ENCODE assay signal across 24 cellular contexts in the genomic region with DNA sequence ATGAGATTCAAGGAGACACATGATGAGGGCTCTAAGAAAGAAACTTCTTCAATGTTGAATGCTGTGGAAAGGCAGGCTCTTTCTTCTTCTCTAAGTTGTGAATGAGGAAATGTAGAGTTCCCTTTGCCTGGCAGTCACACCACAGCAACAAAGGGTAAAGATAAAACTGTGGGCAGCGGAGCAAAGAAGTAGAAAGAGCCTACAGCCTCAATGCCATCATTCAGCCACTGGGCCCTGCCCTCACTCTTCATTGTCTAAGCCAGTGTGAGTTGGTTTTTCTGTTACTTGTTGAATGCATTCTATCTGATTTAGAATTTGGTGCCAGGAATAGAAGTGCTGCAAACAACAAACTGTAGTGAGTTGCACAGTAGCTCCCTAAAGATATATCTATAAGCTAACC. TPM values are rescaled to one million over a fixed set of nuclear protein-coding genes. Genes with fewer than 3 reads are reported as not detected.
A peak's percentile ranks its signal among the peaks of the same experiment; 100 is the strongest.
DNase-seq lines count a peak whose midpoint lies in the region; ATAC-seq and TF ChIP-seq lines count a peak whose summit lies in the region.
"Had no signal": no experiment of that assay in that cellular context is flagged by ENCODE, and none has a peak within 500 bp of the region (broad histone marks: within the 10 kb centered on the region; RNA-seq: fewer than 3 reads in every experiment).

No MANE protein-coding gene starts in this region.

- TF ChIP-seq CTCF in left lung (IDR thresholded peaks at IDR 0.05) (no peak), HFFc6 (IDR thresholded peaks at IDR 0.05) (no peak)

- ATAC-seq in left lung (peak; percentile 21), HG03025 (IDR thresholded peaks at IDR 0.05; ENCODE audit: low FRiP score, unreplicated experiment) (no peak), GM21515 (IDR thresholded peaks at IDR 0.05; ENCODE audit: unreplicated experiment) (no peak)
- ATAC-seq: GM12878, GM23338 had no signal

- no peaks in the 10 kb centered on the region for H3K9me3 ChIP-seq in left lung
- H3K9me3 ChIP-seq: HAP-1, Peyer's patch, SJSA1 had no signal

- no peaks in the 10 kb centered on the region for H3K4me1 Mint-ChIP-seq in HFFc6 (ENCODE audit: low read depth)
- H3K4me1 Mint-ChIP-seq: GM23338 had no signal

- no peak overlapping the region for H3K27ac Mint-ChIP-seq in HFFc6
- H3K27ac Mint-ChIP-seq: CD4-positive, alpha-beta T cell; GM23338 had no signal

- no peak overlapping the region for H3K4me3 Mint-ChIP-seq in HFFc6
- H3K4me3 Mint-ChIP-seq: CD4-positive, alpha-beta T cell; GM23338 had no signal

- no peaks in the 10 kb centered on the region for H3K4me1 ChIP-seq in left lung
- H3K4me1 ChIP-seq: HAP-1, Peyer's patch, SJSA1 had no signal

- no peak overlapping the region for H3K27ac ChIP-seq in left lung
- H3K27ac ChIP-seq: KMS-11, Peyer's patch, SJSA1 had no signal

- intact Hi-C loops in left lung (cut with DNase I), result no loop called here

- H3K27me3 ChIP-seq in left lung, result no peaks in the 10 kb centered on the region
- H3K27me3 ChIP-seq: Peyer's patch had no signal

- H3K4me3 ChIP-seq in left lung, result no peak overlapping the region
- H3K4me3 ChIP-seq: GM12878, GM23338, HAP-1, Peyer's patch, SJSA1 had no signal

- DNase-seq in GDM1 (lab: John Stamatoyannopoulos, UW) (peak; percentile 55), Kasumi-1 (lab: John Stamatoyannopoulos, UW) (peak; percentile 48 to 69), UCSD-AML1 (lab: John Stamatoyannopoulos, UW; ENCODE audit: unreplicated experiment) (peak; percentile 31), left lung (no peak), HFFc6 (no peak)
- DNase-seq in activated CD4-positive, alpha-beta T cell treated with anti-CD3 and anti-CD28 coated beads, Interleukin-2, amount 50 U/mL, for 4 hours, result no peak
- DNase-seq: CD4-positive, alpha-beta T cell; COR-L47; DMS79 treated with DMSO at 0.1 percent for 48 hours; NCI-H1048; NCI-H146; NCI-H2029; NCI-H2227 treated with DMSO at 0.1 percent for 48 hours; NCI-H510A; NCI-H748 treated with DMSO at 0.1 percent for 48 hours; Peyer's patch; SW 1271 had no signal

- H3K36me3 ChIP-seq in left lung, result no peaks in the 10 kb centered on the region
- H3K36me3 ChIP-seq: HAP-1, Peyer's patch, SJSA1 had no signal

- peaks cover 23% of the 10 kb centered on the region for H3K27me3 Mint-ChIP-seq in HFFc6 (ENCODE audit: insufficient read depth)

- no peaks in the 10 kb centered on the region for H3K9me3 Mint-ChIP-seq in HFFc6

- H3K36me3 Mint-ChIP-seq in HFFc6 (ENCODE audit: low read depth), result no peaks in the 10 kb centered on the region

RNA-seq across cellular contexts. Expression of a gene that starts 12.2 kb away (rescaled TPM):
- not detected for total RNA-seq in left lung
- total RNA-seq in HFFc6 (2021; fragmentation: NEBNext Ultra II Directional; extraction: Animal tissue kit (Norgen Biotek cat#: 25700)), result not detected
- total RNA-seq: CD4-positive, alpha-beta T cell; GM12878; GM23338; Peyer's patch; SJSA1 had no signal

RNA-seq across cellular contexts. Expression of a gene that starts 35.4 kb away (rescaled TPM):
- under 1 TPM; 0.20 to 0.45 TPM for total RNA-seq in left lung
- total RNA-seq in HFFc6 (2021; fragmentation: NEBNext Ultra II Directional; extraction: Animal tissue kit (Norgen Biotek cat#: 25700)), result not detected

Comparison
In these comparisons a context has a peak if more than half of its experiments do, and no peak if none do; other contexts are left out.
1. DNase-seq: peak in GDM1 (single experiment), Kasumi-1 (2 of 2) and UCSD-AML1 (single experiment); none in left lung (0 of 2), HFFc6 (single experiment) and activated CD4-positive, alpha-beta T cell treated with anti-CD3 and anti-CD28 coated beads, Interleukin-2, amount 50 U/mL, for 4 hours (0 of 2).